1 cellular context compared by ENCODE assay signal in the genomic region with DNA sequence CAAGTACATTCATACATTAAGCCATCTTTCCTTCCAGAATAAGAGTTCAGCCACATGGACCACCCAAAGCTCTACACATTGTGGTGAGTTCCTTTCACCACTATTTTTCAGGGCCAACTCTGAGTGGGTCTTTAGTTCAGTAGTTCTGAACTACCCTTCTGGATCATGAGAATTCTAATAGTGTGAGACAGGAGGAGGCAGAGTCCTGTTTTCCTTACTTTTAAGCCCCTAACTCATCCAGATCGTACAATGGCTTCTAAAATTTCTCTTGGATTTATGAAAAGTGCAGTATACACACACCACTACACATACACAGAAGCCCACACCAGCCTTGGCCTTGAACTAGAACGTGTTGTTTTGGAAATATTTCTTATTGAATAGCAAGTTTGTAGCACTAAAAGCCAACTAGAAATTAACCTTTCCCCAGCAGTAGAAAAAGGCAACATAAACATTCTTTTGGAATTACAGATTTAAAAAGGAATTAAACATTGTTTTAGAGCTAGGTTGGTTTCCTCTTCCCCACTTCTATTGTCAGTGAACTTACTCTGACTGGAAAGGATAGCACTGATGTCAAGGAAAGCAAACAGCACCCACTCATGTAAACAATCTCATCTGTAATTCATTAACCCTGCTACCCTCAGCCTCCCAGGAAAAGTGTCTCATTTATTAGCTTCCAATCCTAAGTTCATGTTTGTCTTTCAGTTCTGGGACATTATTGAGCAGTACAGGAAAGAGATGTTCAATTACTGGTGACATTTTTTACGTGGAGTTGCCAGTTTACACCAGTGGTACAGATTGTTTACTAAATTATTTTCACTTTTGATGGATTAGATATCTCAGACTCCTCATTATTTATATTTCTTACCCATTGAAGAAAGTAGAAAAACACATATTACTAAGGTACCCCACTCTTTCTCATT.
TF ChIP-seq lines count a peak whose summit lies in the region.

No MANE protein-coding gene starts in this region.

TF ChIP-seq in HepG2, 621 proteins besides CTCF, POLR2A, EP300 and RAD21 (continued from another document and continues in another):
- TF ChIP-seq, protein P1, sequence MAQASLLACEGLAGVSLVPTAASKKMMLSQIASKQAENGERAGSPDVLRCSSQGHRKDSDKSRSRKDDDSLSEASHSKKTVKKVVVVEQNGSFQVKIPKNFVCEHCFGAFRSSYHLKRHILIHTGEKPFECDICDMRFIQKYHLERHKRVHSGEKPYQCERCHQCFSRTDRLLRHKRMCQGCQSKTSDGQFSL (CRISPR knock-in tag; IDR thresholded peaks at IDR 0.05): no peak
- TF ChIP-seq SPEN (CRISPR knock-in tag; IDR thresholded peaks at IDR 0.05; ENCODE audit: low read depth): no peak
- peak; percentile 84 for TF ChIP-seq PHF21A (CRISPR knock-in tag; IDR thresholded peaks at IDR 0.05)
- no peak for TF ChIP-seq NPAS2 (CRISPR knock-in tag; IDR thresholded peaks at IDR 0.05; ENCODE audit: borderline replicate concordance)
- TF ChIP-seq ZFX (CRISPR knock-in tag; IDR thresholded peaks at IDR 0.05; ENCODE audit: low read depth): no peak; the same call in 1 of the 2 replicates
- no peak for TF ChIP-seq ZNF263 (CRISPR knock-in tag; IDR thresholded peaks at IDR 0.05)
- TF ChIP-seq ZNF264 (CRISPR knock-in tag; IDR thresholded peaks at IDR 0.05): peak; percentile 69; the same call in 1 of the 2 replicates
- TF ChIP-seq IRF2 (CRISPR knock-in tag; IDR thresholded peaks at IDR 0.05): peak; percentile 54; the same call in 1 of the 2 replicates
- TF ChIP-seq, protein P2, sequence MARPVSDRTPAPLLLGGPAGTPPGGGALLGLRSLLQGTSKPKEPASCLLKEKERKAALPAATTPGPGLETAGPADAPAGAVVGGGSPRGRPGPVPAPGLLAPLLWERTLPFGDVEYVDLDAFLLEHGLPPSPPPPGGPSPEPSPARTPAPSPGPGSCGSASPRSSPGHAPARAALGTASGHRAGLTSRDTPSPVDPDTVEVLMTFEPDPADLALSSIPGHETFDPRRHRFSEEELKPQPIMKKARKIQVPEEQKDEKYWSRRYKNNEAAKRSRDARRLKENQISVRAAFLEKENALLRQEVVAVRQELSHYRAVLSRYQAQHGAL (CRISPR knock-in tag; IDR thresholded peaks at IDR 0.05; ENCODE audit: not compliant biosample characterization): no peak
- TF ChIP-seq ZNF30 (CRISPR knock-in tag; IDR thresholded peaks at IDR 0.05): no peak
- no peak for TF ChIP-seq ZNF274 (CRISPR knock-in tag; IDR thresholded peaks at IDR 0.05)
- TF ChIP-seq SRSF1 (optimal IDR thresholded peaks at IDR 0.05; ENCODE audit: low read depth, low read length): no peak
- TF ChIP-seq ZNF558 (CRISPR knock-in tag; IDR thresholded peaks at IDR 0.05; ENCODE audit: borderline replicate concordance): no peak
- TF ChIP-seq EEA1 (CRISPR knock-in tag; IDR thresholded peaks at IDR 0.05; ENCODE audit: borderline replicate concordance): no peak
- TF ChIP-seq ZNF282 (IDR thresholded peaks at IDR 0.05; ENCODE audit: partially characterized antibody): no peak
- TF ChIP-seq, protein P3, sequence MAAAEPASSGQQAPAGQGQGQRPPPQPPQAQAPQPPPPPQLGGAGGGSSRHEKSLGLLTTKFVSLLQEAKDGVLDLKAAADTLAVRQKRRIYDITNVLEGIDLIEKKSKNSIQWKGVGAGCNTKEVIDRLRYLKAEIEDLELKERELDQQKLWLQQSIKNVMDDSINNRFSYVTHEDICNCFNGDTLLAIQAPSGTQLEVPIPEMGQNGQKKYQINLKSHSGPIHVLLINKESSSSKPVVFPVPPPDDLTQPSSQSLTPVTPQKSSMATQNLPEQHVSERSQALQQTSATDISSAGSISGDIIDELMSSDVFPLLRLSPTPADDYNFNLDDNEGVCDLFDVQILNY (CRISPR knock-in tag; conservative IDR thresholded peaks at IDR 0.05): no peak
- no peak for TF ChIP-seq PLRG1 (conservative IDR thresholded peaks at IDR 0.05)
- TF ChIP-seq PHF5A (CRISPR knock-in tag; IDR thresholded peaks at IDR 0.05; ENCODE audit: low read depth, unreplicated experiment): no peak
- peak; percentile 94 for TF ChIP-seq FOXJ3 (CRISPR knock-in tag; IDR thresholded peaks at IDR 0.05; ENCODE audit: borderline replicate concordance)
- TF ChIP-seq, protein P4, sequence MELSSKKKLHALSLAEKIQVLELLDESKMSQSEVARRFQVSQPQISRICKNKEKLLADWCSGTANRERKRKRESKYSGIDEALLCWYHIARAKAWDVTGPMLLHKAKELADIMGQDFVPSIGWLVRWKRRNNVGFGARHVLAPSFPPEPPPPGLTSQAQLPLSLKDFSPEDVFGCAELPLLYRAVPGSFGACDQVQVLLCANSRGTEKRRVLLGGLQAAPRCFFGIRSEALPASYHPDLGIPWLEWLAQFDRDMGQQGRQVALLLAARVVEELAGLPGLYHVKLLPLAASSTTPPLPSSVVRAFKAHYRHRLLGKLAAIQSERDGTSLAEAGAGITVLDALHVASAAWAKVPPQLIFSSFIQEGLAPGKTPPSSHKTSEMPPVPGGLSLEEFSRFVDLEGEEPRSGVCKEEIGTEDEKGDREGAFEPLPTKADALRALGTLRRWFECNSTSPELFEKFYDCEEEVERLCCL (CRISPR knock-in tag; IDR thresholded peaks at IDR 0.05; ENCODE audit: borderline replicate concordance): no peak
- TF ChIP-seq, protein P5, sequence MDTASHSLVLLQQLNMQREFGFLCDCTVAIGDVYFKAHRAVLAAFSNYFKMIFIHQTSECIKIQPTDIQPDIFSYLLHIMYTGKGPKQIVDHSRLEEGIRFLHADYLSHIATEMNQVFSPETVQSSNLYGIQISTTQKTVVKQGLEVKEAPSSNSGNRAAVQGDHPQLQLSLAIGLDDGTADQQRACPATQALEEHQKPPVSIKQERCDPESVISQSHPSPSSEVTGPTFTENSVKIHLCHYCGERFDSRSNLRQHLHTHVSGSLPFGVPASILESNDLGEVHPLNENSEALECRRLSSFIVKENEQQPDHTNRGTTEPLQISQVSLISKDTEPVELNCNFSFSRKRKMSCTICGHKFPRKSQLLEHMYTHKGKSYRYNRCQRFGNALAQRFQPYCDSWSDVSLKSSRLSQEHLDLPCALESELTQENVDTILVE (CRISPR knock-in tag; IDR thresholded peaks at IDR 0.05): 0 out of 2 replicates have a peak, but pooled peaks have one; percentile 46
- TF ChIP-seq, protein P6, sequence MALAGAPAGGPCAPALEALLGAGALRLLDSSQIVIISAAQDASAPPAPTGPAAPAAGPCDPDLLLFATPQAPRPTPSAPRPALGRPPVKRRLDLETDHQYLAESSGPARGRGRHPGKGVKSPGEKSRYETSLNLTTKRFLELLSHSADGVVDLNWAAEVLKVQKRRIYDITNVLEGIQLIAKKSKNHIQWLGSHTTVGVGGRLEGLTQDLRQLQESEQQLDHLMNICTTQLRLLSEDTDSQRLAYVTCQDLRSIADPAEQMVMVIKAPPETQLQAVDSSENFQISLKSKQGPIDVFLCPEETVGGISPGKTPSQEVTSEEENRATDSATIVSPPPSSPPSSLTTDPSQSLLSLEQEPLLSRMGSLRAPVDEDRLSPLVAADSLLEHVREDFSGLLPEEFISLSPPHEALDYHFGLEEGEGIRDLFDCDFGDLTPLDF (CRISPR knock-in tag; IDR thresholded peaks at IDR 0.05): 0 out of 2 replicates have a peak, but pooled peaks have one; percentile 20
- no peak for TF ChIP-seq ZNF724P (CRISPR knock-in tag; IDR thresholded peaks at IDR 0.05; ENCODE audit: borderline replicate concordance)
- no peak for TF ChIP-seq ZNF749 (CRISPR knock-in tag; IDR thresholded peaks at IDR 0.05; ENCODE audit: borderline replicate concordance)
- TF ChIP-seq, protein P7, sequence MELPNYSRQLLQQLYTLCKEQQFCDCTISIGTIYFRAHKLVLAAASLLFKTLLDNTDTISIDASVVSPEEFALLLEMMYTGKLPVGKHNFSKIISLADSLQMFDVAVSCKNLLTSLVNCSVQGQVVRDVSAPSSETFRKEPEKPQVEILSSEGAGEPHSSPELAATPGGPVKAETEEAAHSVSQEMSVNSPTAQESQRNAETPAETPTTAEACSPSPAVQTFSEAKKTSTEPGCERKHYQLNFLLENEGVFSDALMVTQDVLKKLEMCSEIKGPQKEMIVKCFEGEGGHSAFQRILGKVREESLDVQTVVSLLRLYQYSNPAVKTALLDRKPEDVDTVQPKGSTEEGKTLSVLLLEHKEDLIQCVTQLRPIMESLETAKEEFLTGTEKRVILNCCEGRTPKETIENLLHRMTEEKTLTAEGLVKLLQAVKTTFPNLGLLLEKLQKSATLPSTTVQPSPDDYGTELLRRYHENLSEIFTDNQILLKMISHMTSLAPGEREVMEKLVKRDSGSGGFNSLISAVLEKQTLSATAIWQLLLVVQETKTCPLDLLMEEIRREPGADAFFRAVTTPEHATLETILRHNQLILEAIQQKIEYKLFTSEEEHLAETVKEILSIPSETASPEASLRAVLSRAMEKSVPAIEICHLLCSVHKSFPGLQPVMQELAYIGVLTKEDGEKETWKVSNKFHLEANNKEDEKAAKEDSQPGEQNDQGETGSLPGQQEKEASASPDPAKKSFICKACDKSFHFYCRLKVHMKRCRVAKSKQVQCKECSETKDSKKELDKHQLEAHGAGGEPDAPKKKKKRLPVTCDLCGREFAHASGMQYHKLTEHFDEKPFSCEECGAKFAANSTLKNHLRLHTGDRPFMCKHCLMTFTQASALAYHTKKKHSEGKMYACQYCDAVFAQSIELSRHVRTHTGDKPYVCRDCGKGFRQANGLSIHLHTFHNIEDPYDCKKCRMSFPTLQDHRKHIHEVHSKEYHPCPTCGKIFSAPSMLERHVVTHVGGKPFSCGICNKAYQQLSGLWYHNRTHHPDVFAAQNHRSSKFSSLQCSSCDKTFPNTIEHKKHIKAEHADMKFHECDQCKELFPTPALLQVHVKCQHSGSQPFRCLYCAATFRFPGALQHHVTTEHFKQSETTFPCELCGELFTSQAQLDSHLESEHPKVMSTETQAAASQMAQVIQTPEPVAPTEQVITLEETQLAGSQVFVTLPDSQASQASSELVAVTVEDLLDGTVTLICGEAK (IDR thresholded peaks at IDR 0.05): no peak
- TF ChIP-seq, protein P7 (CRISPR knock-in tag; IDR thresholded peaks at IDR 0.05): no peak; the same call in 1 of the 2 replicates
- 0 out of 2 replicates have a peak, but pooled peaks have one; percentile 36 for TF ChIP-seq GABPB1 (CRISPR knock-in tag; IDR thresholded peaks at IDR 0.05)
- 0 out of 2 replicates have a peak, but pooled peaks have one; percentile 43 for TF ChIP-seq NR2C2 (CRISPR knock-in tag; IDR thresholded peaks at IDR 0.05; ENCODE audit: borderline replicate concordance)
- TF ChIP-seq ZKSCAN8 (CRISPR knock-in tag; IDR thresholded peaks at IDR 0.05; ENCODE audit: borderline replicate concordance): peak; percentile 86; the same call in 1 of the 2 replicates
- TF ChIP-seq SNAPC2 (CRISPR knock-in tag; IDR thresholded peaks at IDR 0.05): no peak
- TF ChIP-seq ZFY (CRISPR knock-in tag; IDR thresholded peaks at IDR 0.05): no peak
- TF ChIP-seq NFYB (CRISPR knock-in tag; IDR thresholded peaks at IDR 0.05): no peak
- TF ChIP-seq ZNF17 (CRISPR knock-in tag; IDR thresholded peaks at IDR 0.05): no peak
- TF ChIP-seq KAT7 (CRISPR knock-in tag; IDR thresholded peaks at IDR 0.05; ENCODE audit: borderline replicate concordance): peak; percentile 78; the same call in 1 of the 2 replicates
- TF ChIP-seq ZNF431 (CRISPR knock-in tag; IDR thresholded peaks at IDR 0.05; ENCODE audit: borderline replicate concordance, low read depth): no peak; the same call in 1 of the 2 replicates
- TF ChIP-seq, protein P8, sequence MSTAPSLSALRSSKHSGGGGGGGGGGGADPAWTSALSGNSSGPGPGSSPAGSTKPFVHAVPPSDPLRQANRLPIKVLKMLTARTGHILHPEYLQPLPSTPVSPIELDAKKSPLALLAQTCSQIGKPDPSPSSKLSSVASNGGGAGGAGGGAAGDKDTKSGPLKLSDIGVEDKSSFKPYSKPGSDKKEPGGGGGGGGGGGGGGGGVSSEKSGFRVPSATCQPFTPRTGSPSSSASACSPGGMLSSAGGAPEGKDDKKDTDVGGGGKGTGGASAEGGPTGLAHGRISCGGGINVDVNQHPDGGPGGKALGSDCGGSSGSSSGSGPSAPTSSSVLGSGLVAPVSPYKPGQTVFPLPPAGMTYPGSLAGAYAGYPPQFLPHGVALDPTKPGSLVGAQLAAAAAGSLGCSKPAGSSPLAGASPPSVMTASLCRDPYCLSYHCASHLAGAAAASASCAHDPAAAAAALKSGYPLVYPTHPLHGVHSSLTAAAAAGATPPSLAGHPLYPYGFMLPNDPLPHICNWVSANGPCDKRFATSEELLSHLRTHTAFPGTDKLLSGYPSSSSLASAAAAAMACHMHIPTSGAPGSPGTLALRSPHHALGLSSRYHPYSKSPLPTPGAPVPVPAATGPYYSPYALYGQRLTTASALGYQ (CRISPR knock-in tag; IDR thresholded peaks at IDR 0.05): peak; percentile 90
- no peak for TF ChIP-seq ZNF768 (CRISPR knock-in tag; IDR thresholded peaks at IDR 0.05)
- no peak for TF ChIP-seq ZNF383 (CRISPR knock-in tag; IDR thresholded peaks at IDR 0.05; ENCODE audit: borderline replicate concordance)
- TF ChIP-seq GABPA (IDR thresholded peaks at IDR 0.05; ENCODE audit: low read depth, low read length): no peak
- TF ChIP-seq GABPA (CRISPR knock-in tag; IDR thresholded peaks at IDR 0.05; ENCODE audit: low read depth): 0 out of 2 replicates have a peak, but pooled peaks have one; percentile 27
